In genomic region chr7:92798517-92799249, GRCh38 we compare ENCODE assay signal across 1 cellular context.
A peak's percentile ranks its signal among the peaks of the same experiment; 100 is the strongest.
TF ChIP-seq lines count a peak whose summit lies in the region.

No MANE protein-coding gene starts in this region.

TF ChIP-seq in K562, 482 proteins besides CTCF, POLR2A, EP300 and RAD21 (continued from another document and continues in another):
- TF ChIP-seq, protein P1, sequence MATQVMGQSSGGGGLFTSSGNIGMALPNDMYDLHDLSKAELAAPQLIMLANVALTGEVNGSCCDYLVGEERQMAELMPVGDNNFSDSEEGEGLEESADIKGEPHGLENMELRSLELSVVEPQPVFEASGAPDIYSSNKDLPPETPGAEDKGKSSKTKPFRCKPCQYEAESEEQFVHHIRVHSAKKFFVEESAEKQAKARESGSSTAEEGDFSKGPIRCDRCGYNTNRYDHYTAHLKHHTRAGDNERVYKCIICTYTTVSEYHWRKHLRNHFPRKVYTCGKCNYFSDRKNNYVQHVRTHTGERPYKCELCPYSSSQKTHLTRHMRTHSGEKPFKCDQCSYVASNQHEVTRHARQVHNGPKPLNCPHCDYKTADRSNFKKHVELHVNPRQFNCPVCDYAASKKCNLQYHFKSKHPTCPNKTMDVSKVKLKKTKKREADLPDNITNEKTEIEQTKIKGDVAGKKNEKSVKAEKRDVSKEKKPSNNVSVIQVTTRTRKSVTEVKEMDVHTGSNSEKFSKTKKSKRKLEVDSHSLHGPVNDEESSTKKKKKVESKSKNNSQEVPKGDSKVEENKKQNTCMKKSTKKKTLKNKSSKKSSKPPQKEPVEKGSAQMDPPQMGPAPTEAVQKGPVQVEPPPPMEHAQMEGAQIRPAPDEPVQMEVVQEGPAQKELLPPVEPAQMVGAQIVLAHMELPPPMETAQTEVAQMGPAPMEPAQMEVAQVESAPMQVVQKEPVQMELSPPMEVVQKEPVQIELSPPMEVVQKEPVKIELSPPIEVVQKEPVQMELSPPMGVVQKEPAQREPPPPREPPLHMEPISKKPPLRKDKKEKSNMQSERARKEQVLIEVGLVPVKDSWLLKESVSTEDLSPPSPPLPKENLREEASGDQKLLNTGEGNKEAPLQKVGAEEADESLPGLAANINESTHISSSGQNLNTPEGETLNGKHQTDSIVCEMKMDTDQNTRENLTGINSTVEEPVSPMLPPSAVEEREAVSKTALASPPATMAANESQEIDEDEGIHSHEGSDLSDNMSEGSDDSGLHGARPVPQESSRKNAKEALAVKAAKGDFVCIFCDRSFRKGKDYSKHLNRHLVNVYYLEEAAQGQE (CRISPR knock-in tag; IDR thresholded peaks at IDR 0.05; ENCODE audit: low read depth), result no peak
- TF ChIP-seq HINFP (tag; conservative IDR thresholded peaks at IDR 0.05; ENCODE audit: low read depth) (no peak), CEBPB (tag; IDR thresholded peaks at IDR 0.05) (no peak), ZKSCAN1 (IDR thresholded peaks at IDR 0.05; ENCODE audit: low read depth, low read length) (no peak), SMARCE1 (IDR thresholded peaks at IDR 0.05) (peak; percentile 65; the same call in 1 of the 2 replicates), GTF2E2 (tag; IDR thresholded peaks at IDR 0.05) (no peak), SIN3A (IDR thresholded peaks at IDR 0.05; ENCODE audit: borderline replicate concordance in 2 of 2, control insufficient read depth in 1 of 2, low read depth in 2 of 2, low read length in 2 of 2) (no peak), RFX7 (CRISPR knock-in tag; IDR thresholded peaks at IDR 0.05) (no peak), EZH2 (IDR thresholded peaks at IDR 0.05; ENCODE audit: borderline replicate concordance, low read depth, low read length) (no peak), SAP30 (IDR thresholded peaks at IDR 0.05; ENCODE audit: borderline replicate concordance, insufficient read depth, low read depth, low read length, poor library complexity, severe bottlenecking) (no peak), ZBTB5 (IDR thresholded peaks at IDR 0.05) (no peak), ZNF232 (CRISPR knock-in tag; IDR thresholded peaks at IDR 0.05) (no peak), RBBP5 (IDR thresholded peaks at IDR 0.05; ENCODE audit: borderline replicate concordance, insufficient read depth, low read length, poor library complexity, severe bottlenecking) (no peak), JUN (IDR thresholded peaks at IDR 0.05; ENCODE audit: borderline replicate concordance, low read depth, low read length) (no peak), JUN (CRISPR knock-in tag; IDR thresholded peaks at IDR 0.05; ENCODE audit: borderline replicate concordance) (no peak), HNRNPL (IDR thresholded peaks at IDR 0.05; ENCODE audit: low read depth, low read length) (no peak), YBX1 (IDR thresholded peaks at IDR 0.05) (no peak), ZNF280B (CRISPR knock-in tag; IDR thresholded peaks at IDR 0.05) (no peak), ZNF124 (CRISPR knock-in tag; IDR thresholded peaks at IDR 0.05) (no peak), ETV6 (IDR thresholded peaks at IDR 0.05; ENCODE audit: borderline replicate concordance in 1 of 2, low read depth in 2 of 2, low read length in 1 of 2) (no peak), ETV6 (CRISPR knock-in tag; IDR thresholded peaks at IDR 0.05; ENCODE audit: borderline replicate concordance) (no peak), SOX6 (IDR thresholded peaks at IDR 0.05) (peak; percentile 47; the same call in 1 of the 2 replicates), GATAD2A (IDR thresholded peaks at IDR 0.05) (0 out of 2 replicates have a peak, but pooled peaks have one; percentile 15), MAZ (CRISPR knock-in tag; conservative IDR thresholded peaks at IDR 0.05 in 1 of 2, IDR thresholded peaks at IDR 0.05 in 1 of 2) (no peak), MCM5 (IDR thresholded peaks at IDR 0.05; ENCODE audit: low read depth) (no peak), CREB3L1 (IDR thresholded peaks at IDR 0.05; ENCODE audit: borderline replicate concordance, low read depth) (no peak), CTBP1 (IDR thresholded peaks at IDR 0.05; ENCODE audit: borderline replicate concordance) (peak; percentile 30; the same call in 1 of the 2 replicates), RCOR1 (IDR thresholded peaks at IDR 0.05; ENCODE audit: borderline replicate concordance in 1 of 2, low read depth in 2 of 2, low read length in 2 of 2) (no peak), PPARD (CRISPR knock-in tag; IDR thresholded peaks at IDR 0.05) (no peak), ZNF707 (CRISPR knock-in tag; conservative IDR thresholded peaks at IDR 0.05) (no peak), ARID1B (IDR thresholded peaks at IDR 0.05) (peak; percentile 43; the same call in 1 of the 2 replicates), IRF9 (tag; IDR thresholded peaks at IDR 0.05) (no peak), SRSF1 (IDR thresholded peaks at IDR 0.05; ENCODE audit: low read depth, low read length) (no peak), PKNOX1 (IDR thresholded peaks at IDR 0.05) (peak; percentile 62; the same call in 1 of the 2 replicates)
- TF ChIP-seq, protein P2, sequence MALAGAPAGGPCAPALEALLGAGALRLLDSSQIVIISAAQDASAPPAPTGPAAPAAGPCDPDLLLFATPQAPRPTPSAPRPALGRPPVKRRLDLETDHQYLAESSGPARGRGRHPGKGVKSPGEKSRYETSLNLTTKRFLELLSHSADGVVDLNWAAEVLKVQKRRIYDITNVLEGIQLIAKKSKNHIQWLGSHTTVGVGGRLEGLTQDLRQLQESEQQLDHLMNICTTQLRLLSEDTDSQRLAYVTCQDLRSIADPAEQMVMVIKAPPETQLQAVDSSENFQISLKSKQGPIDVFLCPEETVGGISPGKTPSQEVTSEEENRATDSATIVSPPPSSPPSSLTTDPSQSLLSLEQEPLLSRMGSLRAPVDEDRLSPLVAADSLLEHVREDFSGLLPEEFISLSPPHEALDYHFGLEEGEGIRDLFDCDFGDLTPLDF (CRISPR knock-in tag; IDR thresholded peaks at IDR 0.05), result no peak
- TF ChIP-seq, protein P3, sequence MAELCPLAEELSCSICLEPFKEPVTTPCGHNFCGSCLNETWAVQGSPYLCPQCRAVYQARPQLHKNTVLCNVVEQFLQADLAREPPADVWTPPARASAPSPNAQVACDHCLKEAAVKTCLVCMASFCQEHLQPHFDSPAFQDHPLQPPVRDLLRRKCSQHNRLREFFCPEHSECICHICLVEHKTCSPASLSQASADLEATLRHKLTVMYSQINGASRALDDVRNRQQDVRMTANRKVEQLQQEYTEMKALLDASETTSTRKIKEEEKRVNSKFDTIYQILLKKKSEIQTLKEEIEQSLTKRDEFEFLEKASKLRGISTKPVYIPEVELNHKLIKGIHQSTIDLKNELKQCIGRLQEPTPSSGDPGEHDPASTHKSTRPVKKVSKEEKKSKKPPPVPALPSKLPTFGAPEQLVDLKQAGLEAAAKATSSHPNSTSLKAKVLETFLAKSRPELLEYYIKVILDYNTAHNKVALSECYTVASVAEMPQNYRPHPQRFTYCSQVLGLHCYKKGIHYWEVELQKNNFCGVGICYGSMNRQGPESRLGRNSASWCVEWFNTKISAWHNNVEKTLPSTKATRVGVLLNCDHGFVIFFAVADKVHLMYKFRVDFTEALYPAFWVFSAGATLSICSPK (IDR thresholded peaks at IDR 0.05; ENCODE audit: borderline replicate concordance), result 0 out of 2 replicates have a peak, but pooled peaks have one; percentile 12
- TF ChIP-seq, protein P4, sequence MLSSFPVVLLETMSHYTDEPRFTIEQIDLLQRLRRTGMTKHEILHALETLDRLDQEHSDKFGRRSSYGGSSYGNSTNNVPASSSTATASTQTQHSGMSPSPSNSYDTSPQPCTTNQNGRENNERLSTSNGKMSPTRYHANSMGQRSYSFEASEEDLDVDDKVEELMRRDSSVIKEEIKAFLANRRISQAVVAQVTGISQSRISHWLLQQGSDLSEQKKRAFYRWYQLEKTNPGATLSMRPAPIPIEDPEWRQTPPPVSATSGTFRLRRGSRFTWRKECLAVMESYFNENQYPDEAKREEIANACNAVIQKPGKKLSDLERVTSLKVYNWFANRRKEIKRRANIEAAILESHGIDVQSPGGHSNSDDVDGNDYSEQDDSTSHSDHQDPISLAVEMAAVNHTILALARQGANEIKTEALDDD (IDR thresholded peaks at IDR 0.05), result no peak
- TF ChIP-seq, protein P5, sequence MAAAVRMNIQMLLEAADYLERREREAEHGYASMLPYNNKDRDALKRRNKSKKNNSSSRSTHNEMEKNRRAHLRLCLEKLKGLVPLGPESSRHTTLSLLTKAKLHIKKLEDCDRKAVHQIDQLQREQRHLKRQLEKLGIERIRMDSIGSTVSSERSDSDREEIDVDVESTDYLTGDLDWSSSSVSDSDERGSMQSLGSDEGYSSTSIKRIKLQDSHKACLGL (CRISPR knock-in tag; IDR thresholded peaks at IDR 0.05; ENCODE audit: borderline replicate concordance, poor library complexity, severe bottlenecking), result no peak
- TF ChIP-seq, protein P6, sequence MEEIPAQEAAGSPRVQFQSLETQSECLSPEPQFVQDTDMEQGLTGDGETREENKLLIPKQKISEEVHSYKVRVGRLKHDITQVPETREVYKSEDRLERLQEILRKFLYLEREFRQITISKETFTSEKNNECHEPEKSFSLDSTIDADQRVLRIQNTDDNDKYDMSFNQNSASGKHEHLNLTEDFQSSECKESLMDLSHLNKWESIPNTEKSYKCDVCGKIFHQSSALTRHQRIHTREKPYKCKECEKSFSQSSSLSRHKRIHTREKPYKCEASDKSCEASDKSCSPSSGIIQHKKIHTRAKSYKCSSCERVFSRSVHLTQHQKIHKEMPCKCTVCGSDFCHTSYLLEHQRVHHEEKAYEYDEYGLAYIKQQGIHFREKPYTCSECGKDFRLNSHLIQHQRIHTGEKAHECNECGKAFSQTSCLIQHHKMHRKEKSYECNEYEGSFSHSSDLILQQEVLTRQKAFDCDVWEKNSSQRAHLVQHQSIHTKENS (CRISPR knock-in tag; IDR thresholded peaks at IDR 0.05), result no peak
